In the genomic region with DNA sequence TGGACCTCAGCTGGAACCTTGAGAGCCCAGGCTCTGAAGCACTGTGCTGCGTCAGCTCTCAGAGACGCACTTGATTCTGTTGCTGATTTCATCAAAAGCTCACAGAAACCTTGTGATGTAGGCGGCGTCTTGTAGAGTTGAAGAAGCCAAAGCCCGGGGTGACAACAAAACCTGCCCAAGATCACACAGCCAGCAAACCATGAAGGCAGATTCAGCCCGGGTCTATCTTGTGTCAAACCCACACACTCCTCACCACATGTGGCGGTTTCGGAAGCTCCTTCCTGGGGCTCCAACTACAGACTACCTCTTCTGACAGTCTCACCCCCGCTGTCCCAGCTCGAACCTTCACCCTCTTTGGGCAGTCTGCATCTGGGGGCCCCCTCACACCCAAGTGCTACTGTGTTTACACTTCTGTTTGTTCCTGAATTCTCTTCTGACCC, we compare ENCODE assay signal across 8 cellular contexts. TPM values are rescaled to one million over a fixed set of nuclear protein-coding genes. Genes with fewer than 3 reads are reported as not detected.
DNase-seq lines count a peak whose midpoint lies in the region; ATAC-seq, FAIRE-seq and TF ChIP-seq lines count a peak whose summit lies in the region.

No MANE protein-coding gene starts in this region.

- DNase-seq in activated CD8-positive, alpha-beta memory T cell treated with anti-CD3 and anti-CD28 coated beads for 48 hours (ENCODE audit: low read depth in 2 of 3, low spot score in 2 of 3): peak; percentile 45 to 61 (median 45)
- DNase-seq in natural killer cell (peak; percentile 79), NCI-H345 (lab: John Stamatoyannopoulos, UW) (no peak), NCI-H2081 (lab: John Stamatoyannopoulos, UW) (no peak), HTR-8/SVneo (ENCODE audit: insufficient read length, low spot score) (no peak)

- peak overlapping the region; percentile 90 to 91 for H3K27ac Mint-ChIP-seq in natural killer cell

- H3K36me3 Mint-ChIP-seq in natural killer cell: no peaks in the 10 kb centered on the region

- intact Hi-C loops in natural killer cell (cut with micrococcal nuclease): loop anchor here (1.0 to 10.0 kb wide), 4 partner anchors 8 to 1151 kb away; a partner anchor contains a TSS

- no peaks in the 10 kb centered on the region for H3K9me3 Mint-ChIP-seq in natural killer cell

- ATAC-seq in GM19023 (IDR thresholded peaks at IDR 0.05; ENCODE audit: unreplicated experiment) (peak; percentile 39), HG03196 (IDR thresholded peaks at IDR 0.05; ENCODE audit: unreplicated experiment) (peak; percentile 39), natural killer cell (peak; percentile 70 to 84 (median 82)), esophagus mucosa (no peak)

- H3K4me3 Mint-ChIP-seq in natural killer cell: peak overlapping the region; percentile 76

- peaks cover 90 to 95% of the 10 kb centered on the region in 2 donors for H3K4me1 Mint-ChIP-seq in natural killer cell

- H3K27me3 Mint-ChIP-seq in natural killer cell (ENCODE audit: low read depth in 2 of 2): peaks cover 1 to 11% of the 10 kb centered on the region in 2 donors

- no peak for TF ChIP-seq CTCF in natural killer cell (IDR thresholded peaks at IDR 0.05)

- FAIRE-seq in HTR-8/SVneo (lab: Jason Lieb, UNC): no peak

RNA-seq across cellular contexts. Expression of a gene that starts 50.4 kb away (rescaled TPM):
- 100 to 1,000 TPM in 1 of 3 donors, 10 to 100 TPM in 2; 80.6 to 109 (median 90.9) TPM for total RNA-seq in natural killer cell
- total RNA-seq in esophagus mucosa: 1.1 TPM

Comparison
In these comparisons a context has a peak if more than half of its experiments do, and no peak if none do; other contexts are left out.
1. DNase-seq: peak in activated CD8-positive, alpha-beta memory T cell treated with anti-CD3 and anti-CD28 coated beads for 48 hours (3 of 3) and natural killer cell (single experiment); none in NCI-H345 (single experiment), NCI-H2081 (0 of 2) and HTR-8/SVneo (single experiment).
2. RNA of a gene that starts 50.4 kb away (total RNA-seq): 80.6 to 109 TPM in natural killer cell; 1.1 TPM in esophagus mucosa (single experiment); every median in the first group is over 10 times any median in the second.